7 cellular contexts compared by ENCODE assay signal in the genomic region with DNA sequence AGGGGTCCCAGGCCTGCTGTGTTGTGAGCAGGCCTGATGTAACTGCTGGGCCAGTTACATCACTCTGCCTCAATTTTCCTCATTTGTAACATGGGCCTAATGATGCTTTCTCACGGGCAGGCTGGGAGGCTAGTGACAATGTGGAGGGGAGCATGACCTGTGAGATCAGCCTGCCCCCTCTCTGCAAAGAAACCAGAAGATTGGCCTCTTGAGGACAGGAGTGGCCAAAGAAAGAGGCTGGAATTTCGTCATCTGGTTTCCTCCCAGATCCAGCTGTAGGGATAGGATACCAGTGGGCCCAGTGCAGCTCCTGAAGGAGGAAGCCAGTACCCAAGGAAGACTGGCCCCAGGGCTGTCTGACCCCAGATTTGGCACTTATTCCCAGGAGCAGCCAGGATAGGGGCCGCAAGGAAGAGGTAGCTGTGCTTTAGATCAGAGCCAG. TPM values are rescaled to one million over a fixed set of nuclear protein-coding genes. Genes with fewer than 3 reads are reported as not detected.
DNase-seq lines count a peak whose midpoint lies in the region; ATAC-seq and TF ChIP-seq lines count a peak whose summit lies in the region.

No MANE protein-coding gene starts in this region.

- H3K27me3 ChIP-seq in H7 (ENCODE audit: control insufficient read depth, insufficient read depth, low read length) (no peaks in the 10 kb centered on the region), SJCRH30 (no peaks in the 10 kb centered on the region), neuron (ENCODE audit: insufficient read depth, low read length) (no peaks in the 10 kb centered on the region)

- DNase-seq in H7 (no peak), SJCRH30 (peak in 1 of 2 experiments; percentile 67), erythroblast (lab: John Stamatoyannopoulos, UW) (peak; percentile 86 to 89), NCI-H2171 treated with DMSO at 0.1 percent for 48 hours (lab: John Stamatoyannopoulos, UW) (no peak)
- no peak for DNase-seq in stimulated activated CD4-positive, alpha-beta T cell treated with anti-CD3 and anti-CD28 coated beads, Interleukin-2, amount 100 ng/mL, for 48 hours

- TF ChIP-seq POLR2A in erythroblast (IDR thresholded peaks at IDR 0.05; ENCODE audit: low read length), result no peak

- H3K36me3 ChIP-seq in H7 (replicated peaks; ENCODE audit: control insufficient read depth, insufficient read depth, low read length), result peaks cover 4% of the 10 kb centered on the region
- no peaks in the 10 kb centered on the region for H3K36me3 ChIP-seq in SJCRH30
- no peaks in the 10 kb centered on the region for H3K36me3 ChIP-seq in neuron (ENCODE audit: insufficient read depth, low read length)

- H3K9me3 ChIP-seq in SJCRH30 (replicated peaks), result no peaks in the 10 kb centered on the region
- H3K9me3 ChIP-seq in neuron (ENCODE audit: low read length), result no peaks in the 10 kb centered on the region

- no peak for ATAC-seq in HG02870 (IDR thresholded peaks at IDR 0.05; ENCODE audit: unreplicated experiment)

- peak overlapping the region; percentile 100; the same call in 1 of the 2 replicates for H3K4me3 ChIP-seq in H7 (ENCODE audit: insufficient read depth, low read depth, low read length)
- peak overlapping the region; percentile 82 for H3K4me3 ChIP-seq in SJCRH30
- H3K4me3 ChIP-seq in neuron (ENCODE audit: low read length), result peak overlapping the region; percentile 71

- H3K27ac ChIP-seq in SJCRH30, result peak overlapping the region; percentile 81

- H2AFZ ChIP-seq in neuron (ENCODE audit: low read depth, low read length), result no peak overlapping the region

- peaks cover 29% of the 10 kb centered on the region for H3K4me1 ChIP-seq in SJCRH30
- peaks cover 23% of the 10 kb centered on the region for H3K4me1 ChIP-seq in neuron (ENCODE audit: insufficient read depth, low read length)

RNA-seq across cellular contexts. Expression of a gene that starts 0.6 kb away (rescaled TPM):
- total RNA-seq in H7 (2014; rRNA removed; shearing (Covaris generic)), result 34.2 and 43.6 TPM in 2 replicates
- 65.3 and 74.1 TPM in 2 replicates for total RNA-seq in SJCRH30 (2014; rRNA removed; shearing (Covaris generic))

Comparison
In these comparisons a context has a peak if more than half of its experiments do, and no peak if none do; other contexts are left out.
1. DNase-seq: peak in erythroblast (2 of 2); none in H7 (single experiment), stimulated activated CD4-positive, alpha-beta T cell treated with anti-CD3 and anti-CD28 coated beads, Interleukin-2, amount 100 ng/mL, for 48 hours (0 of 2) and NCI-H2171 treated with DMSO at 0.1 percent for 48 hours (single experiment).
2. Peak in every context shown above with its lines, with median percentiles within 50 percentile points of each other: H3K4me3 ChIP-seq.